ENCODE assay signal across 36 cellular contexts in the genomic region with DNA sequence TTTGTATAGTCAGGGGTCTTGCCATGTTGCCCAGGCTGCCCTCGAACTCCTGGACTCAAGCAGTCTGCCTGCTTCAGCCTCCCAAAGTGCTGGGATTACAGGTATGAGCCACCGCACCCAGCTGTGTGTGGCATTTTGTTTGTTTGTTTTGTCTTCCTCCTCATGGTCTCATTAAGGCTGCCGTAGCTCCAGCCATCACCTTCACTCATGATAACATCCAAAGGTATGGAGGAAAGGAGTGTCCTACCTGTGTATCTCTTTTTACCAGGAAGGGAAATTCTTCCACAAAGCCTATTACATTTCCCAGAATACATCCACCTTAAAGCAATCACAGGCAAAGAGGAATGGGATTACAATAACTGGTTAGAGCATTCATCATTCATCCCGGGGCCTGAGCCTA.
"Had no signal": no experiment of that assay in that cellular context is flagged by ENCODE, and none has a peak within 500 bp of the region (broad histone marks: within the 10 kb centered on the region; RNA-seq: fewer than 3 reads in every experiment).

No MANE protein-coding gene starts in this region.

- ATAC-seq: activated CD4-positive, alpha-beta T cell treated with anti-CD3 and anti-CD28 coated beads for 36 hours; activated CD4-positive, CD25-positive, alpha-beta regulatory T cell treated with anti-CD3 and anti-CD28 coated beads, Interleukin-2, amount 50 U/mL, for 24 hours; activated CD8-positive, alpha-beta memory T cell treated with anti-CD3 and anti-CD28 coated beads, Interleukin-2, amount 10 ng/mL, durations not matched to agents 7 days and 5 days; activated CD8-positive, alpha-beta T cell treated with anti-CD3 and anti-CD28 coated beads, Interleukin-2, amount 10 ng/mL, durations not matched to agents 7 days and 5 days; body of pancreas; T-cell; T-helper 17 cell had no signal

- DNase-seq: activated CD4-positive, alpha-beta memory T cell treated with anti-CD3 and anti-CD28 coated beads, Interleukin-2, amount 10 ng/mL, durations not matched to agents 7 days and 5 days; activated CD4-positive, alpha-beta T cell treated with anti-CD3 and anti-CD28 coated beads for 1 hour; activated CD4-positive, alpha-beta T cell treated with anti-CD3 and anti-CD28 coated beads for 36 hours; activated CD4-positive, alpha-beta T cell treated with anti-CD3 and anti-CD28 coated beads for 48 hours; activated CD4-positive, alpha-beta T cell treated with anti-CD3 and anti-CD28 coated beads, Interleukin-2, amount 10 ng/mL, durations not matched to agents 7 days and 5 days; activated CD4-positive, alpha-beta T cell treated with anti-CD3 and anti-CD28 coated beads, Interleukin-2, amount 50 U/mL, for 48 hours; activated CD4-positive, CD25-positive, alpha-beta regulatory T cell; activated CD8-positive, alpha-beta memory T cell treated with anti-CD3 and anti-CD28 coated beads for 24 hours; activated CD8-positive, alpha-beta memory T cell treated with anti-CD3 and anti-CD28 coated beads, Interleukin-2, amount 10 ng/mL, durations not matched to agents 7 days and 5 days; activated CD8-positive, alpha-beta memory T cell treated with anti-CD3 and anti-CD28 coated beads, Interleukin-2, amount 50 U/mL, for 48 hours; activated CD8-positive, alpha-beta T cell treated with anti-CD3 and anti-CD28 coated beads, Interleukin-2, amount 10 ng/mL, durations not matched to agents 7 days and 5 days; activated effector memory CD4-positive, alpha-beta T cell treated with Interleukin-2 at 50 U/mL for 16 hours; activated gamma-delta T cell; activated naive CD4-positive, alpha-beta T cell treated with anti-CD3 and anti-CD28 coated beads, Interleukin-2, amount 10 ng/mL, durations not matched to agents 7 days and 5 days; activated naive CD4-positive, alpha-beta T cell treated with Interleukin-2 at 50 U/mL for 16 hours; activated naive CD8-positive, alpha-beta T cell treated with anti-CD3 and anti-CD28 coated beads, Interleukin-2, amount 10 ng/mL, durations not matched to agents 7 days and 5 days; activated T-cell treated with anti-CD3 and anti-CD28 coated beads, Interleukin-2, amount 50 U/mL, for 24 hours; activated T-cell treated with anti-CD3 and anti-CD28 coated beads, Interleukin-2, amount 50 U/mL, for 48 hours; adrenal gland; amniotic stem cell; aorta; body of pancreas; brain microvascular endothelial cell; central memory CD4-positive, alpha-beta T cell; T-cell; T-helper 17 cell; T-helper 9 cell had no signal

- H3K27ac Mint-ChIP-seq: activated CD4-positive, alpha-beta memory T cell treated with anti-CD3 and anti-CD28 coated beads, Interleukin-2, amount 10 ng/mL, durations not matched to agents 7 days and 5 days; activated CD4-positive, alpha-beta T cell treated with anti-CD3 and anti-CD28 coated beads for 36 hours; activated CD4-positive, alpha-beta T cell treated with anti-CD3 and anti-CD28 coated beads, Interleukin-2, amount 10 ng/mL, durations not matched to agents 7 days and 5 days; activated CD8-positive, alpha-beta memory T cell treated with anti-CD3 and anti-CD28 coated beads, Interleukin-2, amount 10 ng/mL, durations not matched to agents 7 days and 5 days; activated CD8-positive, alpha-beta T cell treated with anti-CD3 and anti-CD28 coated beads, Interleukin-2, amount 10 ng/mL, durations not matched to agents 7 days and 5 days; activated naive CD4-positive, alpha-beta T cell treated with anti-CD3 and anti-CD28 coated beads, Interleukin-2, amount 10 ng/mL, durations not matched to agents 7 days and 5 days; activated naive CD4-positive, alpha-beta T cell treated with anti-CD3 and anti-CD28 coated beads, Interleukin-2, amount 50 U/mL, for 24 hours; activated naive CD8-positive, alpha-beta T cell; activated naive CD8-positive, alpha-beta T cell treated with anti-CD3 and anti-CD28 coated beads, Interleukin-2, amount 10 ng/mL, durations not matched to agents 7 days and 5 days; activated T-cell treated with anti-CD3 and anti-CD28 coated beads, Interleukin-2, amount 50 U/mL, for 24 hours; activated T-helper 2 cell treated with anti-CD3 and anti-CD28 coated beads, Interferon-gamma antibody, Interleukin-2, Interleukin-4, amounts not matched to agents 10 μg/mL and 5 μg/mL and 100 μg/mL, durations not matched to agents 14 hours and 24 hours and 36 hours; T-cell; T-helper 17 cell; T-helper 2 cell treated with Interferon-gamma antibody and Interleukin-4, amounts not matched to agents 5 μg/mL and 100 μg/mL, for 36 hours had no signal

- H3K27ac ChIP-seq: adrenal gland, body of pancreas, brain microvascular endothelial cell, breast epithelium, VCaP had no signal

- H3K4me1 Mint-ChIP-seq: activated CD4-positive, alpha-beta T cell treated with anti-CD3 and anti-CD28 coated beads, Interleukin-2, amount 10 ng/mL, durations not matched to agents 7 days and 5 days; activated CD8-positive, alpha-beta memory T cell treated with anti-CD3 and anti-CD28 coated beads, Interleukin-2, amount 10 ng/mL, durations not matched to agents 7 days and 5 days; activated naive CD4-positive, alpha-beta T cell treated with anti-CD3 and anti-CD28 coated beads, Interleukin-2, amount 10 ng/mL, durations not matched to agents 7 days and 5 days; activated naive CD4-positive, alpha-beta T cell treated with anti-CD3 and anti-CD28 coated beads, Interleukin-2, amount 50 U/mL, for 24 hours; activated naive CD8-positive, alpha-beta T cell treated with anti-CD3 and anti-CD28 coated beads, Interleukin-2, amount 10 ng/mL, durations not matched to agents 7 days and 5 days had no signal

- FAIRE-seq: astrocyte, TTC549 had no signal

- H3K36me3 Mint-ChIP-seq: activated CD8-positive, alpha-beta memory T cell treated with anti-CD3 and anti-CD28 coated beads, Interleukin-2, amount 10 ng/mL, durations not matched to agents 7 days and 5 days; activated naive CD4-positive, alpha-beta T cell treated with anti-CD3 and anti-CD28 coated beads, Interleukin-2, amount 10 ng/mL, durations not matched to agents 7 days and 5 days; activated naive CD4-positive, alpha-beta T cell treated with anti-CD3 and anti-CD28 coated beads, Interleukin-2, amount 50 U/mL, for 24 hours; activated naive CD8-positive, alpha-beta T cell; activated naive CD8-positive, alpha-beta T cell treated with anti-CD3 and anti-CD28 coated beads, Interleukin-2, amount 10 ng/mL, durations not matched to agents 7 days and 5 days; T-cell had no signal

- H3K9me3 ChIP-seq: adrenal gland, body of pancreas, breast epithelium had no signal

- H3K4me3 ChIP-seq: adrenal gland, body of pancreas, breast epithelium had no signal

- H3K4me1 ChIP-seq: adrenal gland, body of pancreas, breast epithelium had no signal

- H3K9me3 Mint-ChIP-seq: activated CD4-positive, alpha-beta memory T cell treated with anti-CD3 and anti-CD28 coated beads, Interleukin-2, amount 10 ng/mL, durations not matched to agents 7 days and 5 days; activated CD4-positive, alpha-beta T cell treated with anti-CD3 and anti-CD28 coated beads, Interleukin-2, amount 10 ng/mL, durations not matched to agents 7 days and 5 days; activated naive CD4-positive, alpha-beta T cell treated with anti-CD3 and anti-CD28 coated beads, Interleukin-2, amount 10 ng/mL, durations not matched to agents 7 days and 5 days; activated naive CD4-positive, alpha-beta T cell treated with anti-CD3 and anti-CD28 coated beads, Interleukin-2, amount 50 U/mL, for 24 hours; activated naive CD8-positive, alpha-beta T cell treated with anti-CD3 and anti-CD28 coated beads, Interleukin-2, amount 10 ng/mL, durations not matched to agents 7 days and 5 days; activated T-cell treated with anti-CD3 and anti-CD28 coated beads, Interleukin-2, amount 50 U/mL, for 24 hours; activated T-helper 2 cell treated with anti-CD3 and anti-CD28 coated beads, Interferon-gamma antibody, Interleukin-2, Interleukin-4, amounts not matched to agents 10 μg/mL and 5 μg/mL and 100 μg/mL, durations not matched to agents 14 hours and 24 hours and 36 hours; T-helper 2 cell treated with Interferon-gamma antibody and Interleukin-4, amounts not matched to agents 5 μg/mL and 100 μg/mL, for 36 hours had no signal

- H3K36me3 ChIP-seq: adrenal gland, brain microvascular endothelial cell, breast epithelium had no signal

- H3K27me3 ChIP-seq: adrenal gland, body of pancreas, brain microvascular endothelial cell, breast epithelium had no signal

- H3K4me3 Mint-ChIP-seq: activated CD4-positive, alpha-beta memory T cell treated with anti-CD3 and anti-CD28 coated beads, Interleukin-2, amount 10 ng/mL, durations not matched to agents 7 days and 5 days; activated CD4-positive, alpha-beta T cell treated with anti-CD3 and anti-CD28 coated beads for 36 hours; activated CD4-positive, alpha-beta T cell treated with anti-CD3 and anti-CD28 coated beads, Interleukin-2, amount 10 ng/mL, durations not matched to agents 7 days and 5 days; activated CD8-positive, alpha-beta memory T cell treated with anti-CD3 and anti-CD28 coated beads, Interleukin-2, amount 10 ng/mL, durations not matched to agents 7 days and 5 days; activated CD8-positive, alpha-beta T cell treated with anti-CD3 and anti-CD28 coated beads, Interleukin-2, amount 10 ng/mL, durations not matched to agents 7 days and 5 days; activated naive CD4-positive, alpha-beta T cell treated with anti-CD3 and anti-CD28 coated beads, Interleukin-2, amount 10 ng/mL, durations not matched to agents 7 days and 5 days; activated naive CD4-positive, alpha-beta T cell treated with anti-CD3 and anti-CD28 coated beads, Interleukin-2, amount 50 U/mL, for 24 hours; activated naive CD8-positive, alpha-beta T cell; activated naive CD8-positive, alpha-beta T cell treated with anti-CD3 and anti-CD28 coated beads, Interleukin-2, amount 10 ng/mL, durations not matched to agents 7 days and 5 days; activated T-cell treated with anti-CD3 and anti-CD28 coated beads, Interleukin-2, amount 50 U/mL, for 24 hours; T-cell; T-helper 17 cell; T-helper 2 cell treated with Interferon-gamma antibody and Interleukin-4, amounts not matched to agents 5 μg/mL and 100 μg/mL, for 36 hours had no signal
